In genomic region chr20:5171790-5172164, GRCh38 we compare ENCODE assay signal across 9 cellular contexts. TPM values are rescaled to one million over a fixed set of nuclear protein-coding genes. Genes with fewer than 3 reads are reported as not detected.
DNase-seq lines count a peak whose midpoint lies in the region; ATAC-seq and TF ChIP-seq lines count a peak whose summit lies in the region.
"Had no signal": no experiment of that assay in that cellular context is flagged by ENCODE, and none has a peak within 500 bp of the region (broad histone marks: within the 10 kb centered on the region; RNA-seq: fewer than 3 reads in every experiment).

No MANE protein-coding gene starts in this region.

- CTCF ChIA-PET in T-cell (lab: Charles Lee), result no interaction called here

- H3K4me3 ChIP-seq in right lobe of liver (no peak overlapping the region), foreskin fibroblast (ENCODE audit: low read depth in 1 of 2, low read length in 2 of 2) (no peak overlapping the region)

- POLR2A ChIA-PET in T-cell (lab: Charles Lee), result no interaction called here

- H3K4me1 Mint-ChIP-seq in T-cell, result peaks cover 55 to 61% (median 60%) of the 10 kb centered on the region in 3 donors
- peaks cover 62% of the 10 kb centered on the region for H3K4me1 Mint-ChIP-seq in stimulated activated naive CD8-positive, alpha-beta T cell treated with anti-CD3 and anti-CD28 coated beads, Interleukin-15, amount 100 ng/mL, for 72 hours

- no peak for DNase-seq in Right ventricle myocardium superior
- no peak for DNase-seq in cardiac septum (ENCODE audit: low spot score)
- no peak for DNase-seq in T-cell
- DNase-seq in right lobe of liver, result no peak
- DNase-seq in foreskin fibroblast, result no peak
- DNase-seq in stimulated activated naive CD8-positive, alpha-beta T cell treated with anti-CD3 and anti-CD28 coated beads, Interleukin-15, amount 100 ng/mL, for 72 hours, result no peak
- DNase-seq: NCI-H1105 treated with DMSO at 0.1 percent for 48 hours had no signal

- no peaks in the 10 kb centered on the region for H3K9me3 ChIP-seq in right lobe of liver

- no peak for TF ChIP-seq POLR2A in right lobe of liver (IDR thresholded peaks at IDR 0.05)

- H3K27ac ChIP-seq in right lobe of liver, result peak overlapping the region; percentile 2 to 70 (median 50)

- H3K4me3 Mint-ChIP-seq in T-cell, result no peak overlapping the region
- no peak overlapping the region for H3K4me3 Mint-ChIP-seq in stimulated activated naive CD8-positive, alpha-beta T cell treated with anti-CD3 and anti-CD28 coated beads, Interleukin-15, amount 100 ng/mL, for 72 hours

- H3K9me3 Mint-ChIP-seq in T-cell, result no peaks in the 10 kb centered on the region
- H3K9me3 Mint-ChIP-seq in stimulated activated naive CD8-positive, alpha-beta T cell treated with anti-CD3 and anti-CD28 coated beads, Interleukin-15, amount 100 ng/mL, for 72 hours, result no peaks in the 10 kb centered on the region

- 48% methylated on average over 3 of the region's 4 CpGs for WGBS in right lobe of liver (ENCODE audit: insufficient coverage, low coverage, low lambda C conversion rate, missing lambda C conversion rate)

- H3K4me1 ChIP-seq in right lobe of liver, result peaks cover 0 to 49% (median 18%) of the 10 kb centered on the region in 4 donors

- TF ChIP-seq CTCF in right lobe of liver (IDR thresholded peaks at IDR 0.05) (no peak), foreskin fibroblast (IDR thresholded peaks at IDR 0.05; ENCODE audit: low read depth, low read length) (no peak)

- H3K27ac Mint-ChIP-seq in T-cell, result peak overlapping the region; percentile 6 to 36
- peak overlapping the region in 1 of 2 donors; percentile 13 for H3K27ac Mint-ChIP-seq in stimulated activated naive CD8-positive, alpha-beta T cell treated with anti-CD3 and anti-CD28 coated beads, Interleukin-15, amount 100 ng/mL, for 72 hours

- no peaks in the 10 kb centered on the region for H3K27me3 Mint-ChIP-seq in T-cell
- H3K27me3 Mint-ChIP-seq in stimulated activated naive CD8-positive, alpha-beta T cell treated with anti-CD3 and anti-CD28 coated beads, Interleukin-15, amount 100 ng/mL, for 72 hours, result no peaks in the 10 kb centered on the region

- H3K36me3 ChIP-seq in right lobe of liver, result peaks cover 0 to 19% (median 3%) of the 10 kb centered on the region in 4 donors

- ATAC-seq in Right ventricle myocardium superior (ENCODE audit: poor library complexity), result peak; percentile 17
- ATAC-seq in T-cell (replicated peaks in 1 of 4), result no peak
- no peak for ATAC-seq in right lobe of liver
- no peak for ATAC-seq in GM19452 (IDR thresholded peaks at IDR 0.05; ENCODE audit: unreplicated experiment)
- ATAC-seq in GM18519 (IDR thresholded peaks at IDR 0.05; ENCODE audit: low FRiP score, unreplicated experiment), result no peak
- ATAC-seq in stimulated activated naive CD8-positive, alpha-beta T cell treated with anti-CD3 and anti-CD28 coated beads, Interleukin-15, amount 100 ng/mL, for 72 hours, result no peak

- peaks cover 18% of the 10 kb centered on the region for H3K36me3 Mint-ChIP-seq in T-cell

- no peaks in the 10 kb centered on the region for H3K27me3 ChIP-seq in right lobe of liver

- intact Hi-C loops in Right ventricle myocardium superior (cut with DNase I) (loop anchor here (5.0 kb wide), 1 partner anchor 39 kb away; no protein-coding TSS in a partner anchor), cardiac septum (cut with DNase I) (no loop called here), right lobe of liver (cut with DNase I) (no loop called here)

RNA-seq across cellular contexts. Expression of gene CDS2, which starts 45.0 kb away (rescaled TPM):
- 61.9 TPM for total RNA-seq in Right ventricle myocardium superior
- total RNA-seq in cardiac septum, result 84.0 TPM
- total RNA-seq in T-cell, result 10 to 100 TPM; 47.1 to 62.2 (median 48.9) TPM
- 10 to 100 TPM; 13.7 to 42.3 (median 31.6) TPM for total RNA-seq in right lobe of liver

RNA-seq across cellular contexts. Expression of gene PCNA, which starts 52.0 kb away (rescaled TPM):
- 26.4 TPM for total RNA-seq in Right ventricle myocardium superior
- total RNA-seq in cardiac septum, result 16.7 TPM
- 10 to 100 TPM; 30.8 to 54.7 (median 48.2) TPM for total RNA-seq in T-cell
- 10 to 100 TPM; 14.8 to 56.1 (median 16.1) TPM for total RNA-seq in right lobe of liver

RNA-seq across cellular contexts. Expression of gene TMEM230, which starts 58.9 kb away (rescaled TPM):
- total RNA-seq in Right ventricle myocardium superior (82.7 TPM), cardiac septum (74.9 TPM), T-cell (10 to 100 TPM; 55.6 to 72.7 (median 69.0) TPM), right lobe of liver (10 to 100 TPM; 60.5 to 88.1 (median 71.5) TPM)
